In genomic region chr5:119388619-119389190, GRCh38 we compare ENCODE assay signal across 14 cellular contexts. TPM values are rescaled to one million over a fixed set of nuclear protein-coding genes. Genes with fewer than 3 reads are reported as not detected.
DNase-seq lines count a peak whose midpoint lies in the region; ATAC-seq, FAIRE-seq and TF ChIP-seq lines count a peak whose summit lies in the region.
"Had no signal": no experiment of that assay in that cellular context is flagged by ENCODE, and none has a peak within 500 bp of the region (broad histone marks: within the 10 kb centered on the region; RNA-seq: fewer than 3 reads in every experiment).

No MANE protein-coding gene starts in this region.

- H3K27me3 ChIP-seq in GM12878 (replicated peaks in 1 of 2; ENCODE audit: control insufficient read depth in 2 of 2, insufficient read depth in 2 of 2, low read length in 1 of 2) = no peaks in the 10 kb centered on the region
- no peaks in the 10 kb centered on the region for H3K27me3 ChIP-seq in osteoblast (ENCODE audit: insufficient read depth, low read length)

- H3K36me3 ChIP-seq in HEK293 (ENCODE audit: control insufficient read depth in 2 of 2, insufficient read depth in 1 of 2, low read length in 2 of 2) (peaks cover 0 to 3% of the 10 kb centered on the region in 2 experiments; a peak in 1 of 3 replicates), GM12878 (ENCODE audit: control insufficient read depth in 2 of 2, insufficient read depth in 2 of 2, low read length in 1 of 2) (peaks cover 6 to 25% of the 10 kb centered on the region in 2 experiments), osteoblast (ENCODE audit: insufficient read depth, low read length) (no peaks in the 10 kb centered on the region)

- H2AFZ ChIP-seq in GM12878 (ENCODE audit: control insufficient read depth, low read depth, low read length) = no peak overlapping the region
- H2AFZ ChIP-seq in osteoblast (ENCODE audit: low read length) = no peak overlapping the region

- SMC1A ChIA-PET in GM12878 (lab: Charles Lee; ENCODE audit: uncharacterized antibody, unreplicated experiment) = interaction anchor here (0.7 to 26.7 kb wide), 9 partner anchors 10 to 255 kb away, joined by 3 to 583 read pairs (median 4); no protein-coding TSS in a partner anchor

- H3K4me2 ChIP-seq in GM12878 (ENCODE audit: control insufficient read depth, insufficient read depth) = peak overlapping the region; percentile 77
- H3K4me2 ChIP-seq in osteoblast (ENCODE audit: insufficient read depth, low read length) = peak overlapping the region; percentile 77

- H3K4me1 ChIP-seq in HEK293 (ENCODE audit: control insufficient read depth, insufficient read depth, low read length) = peaks cover 27% of the 10 kb centered on the region
- H3K4me1 ChIP-seq in GM12878 (ENCODE audit: control insufficient read depth, insufficient read depth, low read length) = peaks cover 57% of the 10 kb centered on the region
- peaks cover 25% of the 10 kb centered on the region for H3K4me1 ChIP-seq in osteoblast (ENCODE audit: insufficient read depth, low read length)
- H3K4me1 ChIP-seq: Caco-2 had no signal

- no peak for TF ChIP-seq POLR2A in GM12878 (IDR thresholded peaks at IDR 0.05; ENCODE audit: low read depth, low read length)

- ATAC-seq in GM12878 = peak; percentile 4; the same call in 1 of the 3 replicates
- no peak for ATAC-seq in GM18868 (IDR thresholded peaks at IDR 0.05; ENCODE audit: unreplicated experiment)

- no peak for FAIRE-seq in GM12878 (lab: Jason Lieb, UNC)

- peak overlapping the region in 6 of 7 donors; percentile 22 to 79 (median 56) for H3K27ac Mint-ChIP-seq in CD14-positive monocyte

- H3K79me2 ChIP-seq in GM12878 (ENCODE audit: control insufficient read depth, insufficient read depth, low read length) (peaks cover 99% of the 10 kb centered on the region), osteoblast (ENCODE audit: insufficient read depth, low read length) (peaks cover 23% of the 10 kb centered on the region)

- no peak overlapping the region for H3K27ac ChIP-seq in HEK293 (ENCODE audit: extremely low read depth, low read depth, low read length)
- peak overlapping the region; percentile 33 for H3K27ac ChIP-seq in GM12878 (ENCODE audit: control insufficient read depth, insufficient read depth)
- H3K27ac ChIP-seq in osteoblast (ENCODE audit: low read depth, low read length) = no peak overlapping the region

- intact Hi-C loops in CD14-positive monocyte (cut with micrococcal nuclease) = no loop called here
- intact Hi-C loops in GM12878 (cut with micrococcal nuclease; ENCODE audit: unreplicated experiment) = no loop called here

- BruUV-seq in GM12878 (replicated peaks; lab: Mats Ljungman, UMichigan) = no TSS peak

- CTCF ChIA-PET in HEK293 (lab: Yijun Ruan, JAX) (no interaction called here), GM12878 (lab: Yijun Ruan, JAX) (interaction anchor here (0.7 to 1.8 kb wide), 3 partner anchors 16 to 36 kb away, joined by 3 to 6 read pairs (median 4); no protein-coding TSS in a partner anchor)

- DNase-seq in CD14-positive monocyte (ENCODE audit: low spot score) = no peak
- DNase-seq in GM12878 (ENCODE audit: low read depth, low spot score) = no peak
- no peak for DNase-seq in osteoblast (ENCODE audit: insufficient read length, low spot score, missing footprints)
- no peak for DNase-seq in SKM-1 (lab: John Stamatoyannopoulos, UW; ENCODE audit: unreplicated experiment)
- DNase-seq in H4 (ENCODE audit: low spot score) = no peak
- DNase-seq: activated CD4-positive, CD25-positive, alpha-beta regulatory T cell treated with anti-CD3 and anti-CD28 coated beads, Interleukin-2, amount 50 U/mL, for 72 hours; Caco-2; NCI-H526 treated with DMSO at 0.1 percent for 48 hours; SHP77; stimulated activated CD4-positive, alpha-beta T cell treated with anti-CD3 and anti-CD28 coated beads, Interleukin-2, amount 100 ng/mL, for 48 hours; stimulated activated naive CD4-positive, alpha-beta T cell treated with Interleukin-2 at 50 U/mL for 16 hours had no signal

- POLR2A ChIA-PET in HEK293 (lab: Yijun Ruan, JAX) (no interaction called here), GM12878 (lab: Charles Lee) (interaction anchor here (1.2 to 1.9 kb wide), 5 partner anchors 9 to 48 kb away, joined by 4 to 8 read pairs (median 6); no protein-coding TSS in a partner anchor)

- no peak for TF ChIP-seq RAD21 in GM12878 (IDR thresholded peaks at IDR 0.05; ENCODE audit: insufficient read depth, low read depth, low read length)

- no peaks in the 10 kb centered on the region for H3K9me3 Mint-ChIP-seq in CD14-positive monocyte

- TF ChIP-seq CTCF in CD14-positive monocyte (IDR thresholded peaks at IDR 0.05) (no peak), HEK293 (tag by site-specific recombination; IDR thresholded peaks at IDR 0.05) (no peak), GM12878 (IDR thresholded peaks at IDR 0.05 in 2 of 3, conservative IDR thresholded peaks at IDR 0.05 in 1 of 3; ENCODE audit: control insufficient read depth in 2 of 3, extremely low read depth in 1 of 3, insufficient read depth in 1 of 3, low read depth in 3 of 3, low read length in 3 of 3) (no peak), osteoblast (IDR thresholded peaks at IDR 0.05; ENCODE audit: extremely low read depth, low read depth, low read length) (no peak)

- no peak overlapping the region for H3K9ac ChIP-seq in GM12878 (ENCODE audit: control insufficient read depth, insufficient read depth, low read length)

- peaks cover 73% of the 10 kb centered on the region for H3K4me1 Mint-ChIP-seq in CD14-positive monocyte

- peaks cover 0 to 2% (median 0%) of the 10 kb centered on the region in 3 donors for H3K27me3 Mint-ChIP-seq in CD14-positive monocyte (ENCODE audit: low read depth in 3 of 3)
- H3K27me3 Mint-ChIP-seq: progenitor cell of endocrine pancreas had no signal

- RAD21 ChIA-PET in GM12878 (lab: Charles Lee; ENCODE audit: unreplicated experiment) = interaction anchor here (0.8 to 2.0 kb wide), 6 partner anchors 8 to 52 kb away, joined by 3 to 12 read pairs (median 4); no protein-coding TSS in a partner anchor

- no peak overlapping the region for H3K4me3 Mint-ChIP-seq in CD14-positive monocyte

- in situ Hi-C loops in GM12878 (cut with MboI) = no loop called here

- H4K20me1 ChIP-seq in GM12878 (ENCODE audit: control insufficient read depth, insufficient read depth) (peaks cover 6% of the 10 kb centered on the region; the same call in 1 of the 2 replicates), osteoblast (ENCODE audit: insufficient read depth, low read length) (no peaks in the 10 kb centered on the region)

- H3K4me3 ChIP-seq in HEK293 (ENCODE audit: low read depth, low read length) (no peak overlapping the region), GM12878 (peak overlapping the region; percentile 48; the same call in 1 of the 2 replicates), osteoblast (ENCODE audit: insufficient read depth, low read length) (no peak overlapping the region)

- TF ChIP-seq EP300 in GM12878 (IDR thresholded peaks at IDR 0.05; ENCODE audit: borderline replicate concordance in 1 of 2, control insufficient read depth in 1 of 2, low read depth in 2 of 2, low read length in 2 of 2) = no peak

- WGBS in GM12878 (ENCODE audit: insufficient coverage, insufficient replicate concordance, low lambda C conversion rate, missing lambda C conversion rate) = 57% methylated on average over 5 of the region's 5 CpGs

- peaks cover 23 to 37% of the 10 kb centered on the region in 2 donors for H3K36me3 Mint-ChIP-seq in CD14-positive monocyte

- H3K9me3 ChIP-seq in HEK293 (ENCODE audit: control insufficient read depth, insufficient read depth, low read depth, low read length) (no peaks in the 10 kb centered on the region), GM12878 (replicated peaks; ENCODE audit: control insufficient read depth, insufficient read depth, low read length) (no peaks in the 10 kb centered on the region), osteoblast (ENCODE audit: low read depth, low read length) (no peaks in the 10 kb centered on the region)
- H3K9me3 ChIP-seq: Caco-2 had no signal

TF ChIP-seq in HEK293, 187 proteins besides CTCF, POLR2A, EP300 and RAD21:
- TF ChIP-seq ZNF121 (tag by site-specific recombination; IDR thresholded peaks at IDR 0.05) (peak; percentile 95), ZNF302 (tag by site-specific recombination; IDR thresholded peaks at IDR 0.05; ENCODE audit: low read depth) (no peak)
TF ChIP-seq in HEK293: peak in this region for 1.

TF ChIP-seq in GM12878, 131 proteins besides CTCF, POLR2A, EP300 and RAD21 (continues in another document):
- no peak for TF ChIP-seq DPF2 (IDR thresholded peaks at IDR 0.05)
- TF ChIP-seq RELA (IDR thresholded peaks at IDR 0.05; ENCODE audit: borderline replicate concordance, partially characterized antibody) = no peak
- no peak for TF ChIP-seq MLLT1 (IDR thresholded peaks at IDR 0.05)

RNA-seq across cellular contexts. Expression of gene TNFAIP8, which starts 32.9 kb away (rescaled TPM):
- polyA plus RNA-seq in CD14-positive monocyte (10 to 100 TPM; 47.0 to 55.5 TPM), GM12878 (2011; rRNA removed) (169 and 264 TPM in 2 replicates), GM12878 (2014; fragmentation: Illumina TruSeq; extraction: Trizol) (180 and 219 TPM in 2 replicates), GM12878 (2014; fragmentation: Nextera tagmentation; extraction: Ambion mirVana) (100 to 1,000 TPM; 217 to 324 TPM), GM12878 (2014; rRNA removed) (108 and 144 TPM in 2 replicates), GM12878 (2016; fragmentation: Nextera tagmentation; extraction: Ambion mirVana) (100 to 1,000 TPM; 177 to 181 TPM)
- 75.1 and 80.9 TPM in 2 replicates for total RNA-seq in GM12878 (2013; cell fraction: nucleolus; rRNA removed)
- total RNA-seq in GM12878 (2014; rRNA removed) (140 and 157 TPM in 2 replicates), GM12878 (2014; rRNA removed; fragmentation: Illumina TruSeq; extraction: Trizol) (178 and 183 TPM in 2 replicates), GM12878 (2021) (116 and 124 TPM in 2 replicates), osteoblast (23.2 and 26.2 TPM in 2 replicates)
- polyA plus RNA-seq in GM12878 (2011; ENCODE audit: low read depth) = 51.5 TPM
- polyA plus RNA-seq in GM12878 (2011; cell fraction: cytosol; rRNA removed) = 66.2 and 70.2 TPM in 2 replicates
- 51.6 and 57.2 TPM in 2 replicates for polyA plus RNA-seq in GM12878 (2011; cell fraction: nucleus; rRNA removed)
- 82.6 and 119 TPM in 2 replicates for polyA plus RNA-seq in GM12878 (2012)
- 69.6 and 132 TPM in 2 replicates for polyA minus RNA-seq in GM12878 (2011; rRNA and poly(A)+ RNA removed)
- 56.4 and 60.0 TPM in 2 replicates for polyA minus RNA-seq in GM12878 (2011; cell fraction: cytosol; rRNA and poly(A)+ RNA removed)
- polyA minus RNA-seq in GM12878 (2011; cell fraction: nucleus; rRNA and poly(A)+ RNA removed) = 30.6 and 45.0 TPM in 2 replicates
- 7.6 and 16.5 TPM in 2 replicates for total RNA-seq in H4 (2014; rRNA removed; shearing (Covaris generic))
